ENCODE assay signal across 8 cellular contexts in genomic region chr2:219029829-219030165, GRCh38. TPM values are rescaled to one million over a fixed set of nuclear protein-coding genes. Genes with fewer than 3 reads are reported as not detected.
A peak's percentile ranks its signal among the peaks of the same experiment; 100 is the strongest.
DNase-seq lines count a peak whose midpoint lies in the region; ATAC-seq and TF ChIP-seq lines count a peak whose summit lies in the region.

No MANE protein-coding gene starts in this region.

- no peak overlapping the region for H3K4me3 ChIP-seq in heart right ventricle

- no peak overlapping the region for H3K27ac ChIP-seq in heart right ventricle

- no peaks in the 10 kb centered on the region for H3K4me1 ChIP-seq in heart right ventricle

- no peaks in the 10 kb centered on the region for H3K36me3 ChIP-seq in heart right ventricle

- no peaks in the 10 kb centered on the region for H3K9me3 ChIP-seq in heart right ventricle

- peak; percentile 88 to 99 (median 97) for TF ChIP-seq CTCF in heart right ventricle (IDR thresholded peaks at IDR 0.05)

- ATAC-seq in GM21825 (IDR thresholded peaks at IDR 0.05; ENCODE audit: unreplicated experiment) (peak; percentile 81), heart right ventricle (peak; percentile 75 to 92 (median 83)), GM19328 (IDR thresholded peaks at IDR 0.05; ENCODE audit: unreplicated experiment) (no peak)

- intact Hi-C loops in heart right ventricle (cut with DNase I) = loop anchor here in 5 of 10 donors (1.0 to 10.0 kb wide), 3 partner anchors 125 to 126 kb away; no protein-coding TSS in a partner anchor

- H3K27me3 ChIP-seq in heart right ventricle = peaks cover 0 to 52% (median 42%) of the 10 kb centered on the region in 7 donors

- 39 to 42% methylated on average over 9 of the region's 9 CpGs for WGBS in heart right ventricle, 2 donors

- peak; percentile 53 for DNase-seq in DMS114 treated with DMSO at 0.1 percent for 48 hours (lab: John Stamatoyannopoulos, UW; ENCODE audit: unreplicated experiment)
- peak; percentile 42 for DNase-seq in MV-4-11 (lab: John Stamatoyannopoulos, UW)
- peak; percentile 36 to 71 for DNase-seq in SW 1271 (lab: John Stamatoyannopoulos, UW)
- peak; percentile 50 for DNase-seq in activated naive CD8-positive, alpha-beta T cell treated with anti-CD3 and anti-CD28 coated beads, Interleukin-2, amount 50 U/mL, for 16 hours (ENCODE audit: low read depth, low spot score)
- DNase-seq in heart right ventricle = peak; percentile 74 to 81
- DNase-seq in retina = peak; percentile 81

RNA-seq across cellular contexts. Expression of gene CFAP65, which starts 11.5 kb away (rescaled TPM):
- not detected for total RNA-seq in heart right ventricle
- not detected for polyA plus RNA-seq in heart right ventricle

RNA-seq across cellular contexts. Expression of gene IHH, which starts 30.9 kb away (rescaled TPM):
- total RNA-seq in heart right ventricle = under 1 TPM in 1 of 10 donors, not detected in 9; 0.16 TPM
- under 1 TPM in 1 of 2 donors, not detected in 1; 0.03 TPM for polyA plus RNA-seq in heart right ventricle

RNA-seq across cellular contexts. Expression of gene CRYBA2, which starts 36.6 kb away (rescaled TPM):
- not detected for total RNA-seq in heart right ventricle
- polyA plus RNA-seq in heart right ventricle = not detected

RNA-seq across cellular contexts. Expression of gene FEV, which starts 44.8 kb away (rescaled TPM):
- total RNA-seq in heart right ventricle = not detected
- not detected for polyA plus RNA-seq in heart right ventricle
